In genomic region chr11:60844870-60845221, GRCh38 we compare ENCODE assay signal across 12 cellular contexts. TPM values are rescaled to one million over a fixed set of nuclear protein-coding genes. Genes with fewer than 3 reads are reported as not detected.
A peak's percentile ranks its signal among the peaks of the same experiment; 100 is the strongest.
DNase-seq lines count a peak whose midpoint lies in the region; ATAC-seq and TF ChIP-seq lines count a peak whose summit lies in the region.
"Had no signal": no experiment of that assay in that cellular context is flagged by ENCODE, and none has a peak within 500 bp of the region (broad histone marks: within the 10 kb centered on the region; RNA-seq: fewer than 3 reads in every experiment).

No MANE protein-coding gene starts in this region.

- POLR2A ChIA-PET in A673 (lab: Charles Lee; ENCODE audit: low non-redundant PET), result no interaction called here
- POLR2A ChIA-PET in activated naive CD8-positive, alpha-beta T cell treated with anti-CD3 and anti-CD28 coated beads, Interleukin-2, amount 10 ng/mL, durations not matched to agents 7 days and 5 days (lab: Charles Lee), result interaction anchor here (1.0 kb wide), 1 partner anchor 26 kb away, joined by 3 read pairs; no protein-coding TSS in a partner anchor

- no peak overlapping the region for H3K27ac Mint-ChIP-seq in activated naive CD8-positive, alpha-beta T cell treated with anti-CD3 and anti-CD28 coated beads, Interleukin-2, amount 10 ng/mL, durations not matched to agents 7 days and 5 days

- peaks cover 25% of the 10 kb centered on the region for H3K36me3 ChIP-seq in A673 (ENCODE audit: insufficient read depth, low read length, poor library complexity, severe bottlenecking)

- TF ChIP-seq CTCF in A673 (conservative IDR thresholded peaks at IDR 0.05; ENCODE audit: low read depth, low read length), result no peak
- TF ChIP-seq CTCF in HFF-Myc (IDR thresholded peaks at IDR 0.05; ENCODE audit: low read depth, low read length, missing control alignments), result no peak

- H3K36me3 Mint-ChIP-seq in activated naive CD8-positive, alpha-beta T cell treated with anti-CD3 and anti-CD28 coated beads, Interleukin-2, amount 10 ng/mL, durations not matched to agents 7 days and 5 days, result peaks cover 4% of the 10 kb centered on the region

- H3K9me3 ChIP-seq in A673 (ENCODE audit: low read depth, low read length, poor library complexity, severe bottlenecking), result no peaks in the 10 kb centered on the region
- H3K9me3 ChIP-seq: heart left ventricle, pancreas had no signal

- no peaks in the 10 kb centered on the region for H3K9me3 Mint-ChIP-seq in activated naive CD8-positive, alpha-beta T cell treated with anti-CD3 and anti-CD28 coated beads, Interleukin-2, amount 10 ng/mL, durations not matched to agents 7 days and 5 days

- intact Hi-C loops in A673 (cut with micrococcal nuclease; ENCODE audit: unreplicated experiment), result no loop called here

- no peaks in the 10 kb centered on the region for H3K4me1 ChIP-seq in A673 (ENCODE audit: insufficient read depth, low read length, poor library complexity, severe bottlenecking)

- H3K27ac ChIP-seq in A673 (ENCODE audit: low read depth, low read length, poor library complexity, severe bottlenecking), result no peak overlapping the region
- H3K27ac ChIP-seq: heart left ventricle, pancreas had no signal

- H3K27me3 ChIP-seq in A673 (replicated peaks; ENCODE audit: insufficient read depth, low read depth, low read length, poor library complexity), result no peaks in the 10 kb centered on the region
- H3K27me3 ChIP-seq: heart left ventricle, pancreas had no signal

- no peaks in the 10 kb centered on the region for H3K27me3 Mint-ChIP-seq in activated naive CD8-positive, alpha-beta T cell treated with anti-CD3 and anti-CD28 coated beads, Interleukin-2, amount 10 ng/mL, durations not matched to agents 7 days and 5 days

- H3K4me3 Mint-ChIP-seq in activated naive CD8-positive, alpha-beta T cell treated with anti-CD3 and anti-CD28 coated beads, Interleukin-2, amount 10 ng/mL, durations not matched to agents 7 days and 5 days, result peak overlapping the region; percentile 89

- CTCF ChIA-PET in A673 (lab: Charles Lee), result no interaction called here

- peaks cover 35% of the 10 kb centered on the region for H3K4me1 Mint-ChIP-seq in activated naive CD8-positive, alpha-beta T cell treated with anti-CD3 and anti-CD28 coated beads, Interleukin-2, amount 10 ng/mL, durations not matched to agents 7 days and 5 days

- no TSS peak for BruUV-seq in A673 (replicated peaks; lab: Mats Ljungman, UMichigan)

- DNase-seq in A673 (ENCODE audit: low spot score), result no peak
- no peak for DNase-seq in HFF-Myc (ENCODE audit: extremely low read depth, low read depth)
- no peak for DNase-seq in activated naive CD8-positive, alpha-beta T cell treated with anti-CD3 and anti-CD28 coated beads, Interleukin-2, amount 10 ng/mL, durations not matched to agents 7 days and 5 days
- peak; percentile 34 for DNase-seq in iris pigment epithelial cell (ENCODE audit: low read depth)
- DNase-seq in NCI-H1105 treated with DMSO at 0.1 percent for 48 hours (lab: John Stamatoyannopoulos, UW), result no peak
- DNase-seq in T1000 (lab: John Stamatoyannopoulos, UW), result no peak
- no peak for DNase-seq in NCI-H2029 treated with DMSO at 0.1 percent for 48 hours (lab: John Stamatoyannopoulos, UW)
- DNase-seq: GOT3, heart left ventricle had no signal

- peak overlapping the region; percentile 91 for H3K4me3 ChIP-seq in A673 (ENCODE audit: low read depth, low read length, poor library complexity, severe bottlenecking)
- peak overlapping the region; percentile 100 for H3K4me3 ChIP-seq in HFF-Myc (replicated peaks; ENCODE audit: low read depth, low read length)

- no peak for ATAC-seq in activated naive CD8-positive, alpha-beta T cell treated with anti-CD3 and anti-CD28 coated beads, Interleukin-2, amount 10 ng/mL, durations not matched to agents 7 days and 5 days (ENCODE audit: low read depth)
- no peak for ATAC-seq in HG03280 (IDR thresholded peaks at IDR 0.05; ENCODE audit: unreplicated experiment)
- ATAC-seq: heart left ventricle had no signal

RNA-seq across cellular contexts. Expression of gene CCDC86, which starts 2.9 kb away (rescaled TPM):
- total RNA-seq in A673 (2021), result 137 and 188 TPM in 2 replicates
- total RNA-seq in activated naive CD8-positive, alpha-beta T cell treated with anti-CD3 and anti-CD28 coated beads, Interleukin-2, amount 10 ng/mL, durations not matched to agents 7 days and 5 days, result 10 to 100 TPM; 16.9 to 17.1 TPM

RNA-seq across cellular contexts. Expression of gene PTGDR2, which starts 10.9 kb away (rescaled TPM):
- 0.09 and 0.17 TPM in 2 replicates for total RNA-seq in A673 (2021)
- 1 to 10 TPM; 2.5 to 2.9 TPM for total RNA-seq in activated naive CD8-positive, alpha-beta T cell treated with anti-CD3 and anti-CD28 coated beads, Interleukin-2, amount 10 ng/mL, durations not matched to agents 7 days and 5 days

RNA-seq across cellular contexts. Expression of gene ZP1, which starts 22.5 kb away (rescaled TPM):
- total RNA-seq in A673 (2021), result not detected in 2 replicates
- total RNA-seq in activated naive CD8-positive, alpha-beta T cell treated with anti-CD3 and anti-CD28 coated beads, Interleukin-2, amount 10 ng/mL, durations not matched to agents 7 days and 5 days, result under 1 TPM; 0.44 to 0.60 TPM
- total RNA-seq: pancreas; T-helper 1 cell treated with Interleukin-12 subunit alpha and Interleukin-12 subunit beta and Interleukin-4 antibody, amounts not matched to agents 30 ng/mL and 1 ng/mL, for 36 hours had no signal

RNA-seq across cellular contexts. Expression of gene MS4A10, which starts 59.7 kb away (rescaled TPM):
- total RNA-seq in A673 (2021), result not detected in 2 replicates
- total RNA-seq in activated naive CD8-positive, alpha-beta T cell treated with anti-CD3 and anti-CD28 coated beads, Interleukin-2, amount 10 ng/mL, durations not matched to agents 7 days and 5 days, result not detected
- total RNA-seq: heart left ventricle; pancreas; T-helper 1 cell treated with Interleukin-12 subunit alpha and Interleukin-12 subunit beta and Interleukin-4 antibody, amounts not matched to agents 30 ng/mL and 1 ng/mL, for 36 hours had no signal
